Comparison of ENCODE assay signal across 15 cellular contexts in genomic region chr5:67292201-67292940, GRCh38.
"Had no signal": no experiment of that assay in that cellular context is flagged by ENCODE, and none has a peak within 500 bp of the region (broad histone marks: within the 10 kb centered on the region; RNA-seq: fewer than 3 reads in every experiment).

No MANE protein-coding gene starts in this region.

- H3K27ac ChIP-seq: cardiac muscle cell, SJCRH30, spleen, vagina had no signal

- H3K4me3 ChIP-seq: cardiac muscle cell, coronary artery, right atrium auricular region, SJCRH30, spleen, vagina had no signal

- H3K4me1 ChIP-seq: SJCRH30 had no signal

- H3K9me3 ChIP-seq: right atrium auricular region, SJCRH30, spleen, vagina had no signal

- H3K27ac Mint-ChIP-seq: activated CD4-positive, alpha-beta memory T cell treated with anti-CD3 and anti-CD28 coated beads, Interleukin-2, amount 10 ng/mL, durations not matched to agents 7 days and 5 days; activated naive CD8-positive, alpha-beta T cell treated with anti-CD3 and anti-CD28 coated beads, Interleukin-2, amount 10 ng/mL, durations not matched to agents 7 days and 5 days; memory B cell; nephron progenitor cell; stimulated activated memory B cell treated with anti-CD40 and anti-IgM and Interleukin-4, amounts not matched to agents 10 μg/mL and 1 μg/mL and 100 μg/mL, for 72 hours had no signal

- H3K4me1 Mint-ChIP-seq: activated CD4-positive, alpha-beta memory T cell treated with anti-CD3 and anti-CD28 coated beads, Interleukin-2, amount 10 ng/mL, durations not matched to agents 7 days and 5 days; activated naive CD8-positive, alpha-beta T cell treated with anti-CD3 and anti-CD28 coated beads, Interleukin-2, amount 10 ng/mL, durations not matched to agents 7 days and 5 days had no signal

- H3K9me3 Mint-ChIP-seq: memory B cell; nephron progenitor cell; stimulated activated memory B cell treated with anti-CD40 and anti-IgM and Interleukin-4, amounts not matched to agents 10 μg/mL and 1 μg/mL and 100 μg/mL, for 72 hours had no signal

- H3K36me3 Mint-ChIP-seq: activated naive CD8-positive, alpha-beta T cell treated with anti-CD3 and anti-CD28 coated beads, Interleukin-2, amount 10 ng/mL, durations not matched to agents 7 days and 5 days; memory B cell; stimulated activated memory B cell treated with anti-CD40 and anti-IgM and Interleukin-4, amounts not matched to agents 10 μg/mL and 1 μg/mL and 100 μg/mL, for 72 hours had no signal

- ATAC-seq: left colon; stimulated activated memory B cell treated with anti-CD40 and anti-IgM and Interleukin-4, amounts not matched to agents 10 μg/mL and 1 μg/mL and 100 μg/mL, for 72 hours had no signal

- H3K27me3 Mint-ChIP-seq: activated CD4-positive, alpha-beta memory T cell treated with anti-CD3 and anti-CD28 coated beads, Interleukin-2, amount 10 ng/mL, durations not matched to agents 7 days and 5 days had no signal

- H3K27me3 ChIP-seq: cardiac muscle cell, right atrium auricular region, SJCRH30, spleen, vagina had no signal

- H3K4me3 Mint-ChIP-seq: activated CD4-positive, alpha-beta memory T cell treated with anti-CD3 and anti-CD28 coated beads, Interleukin-2, amount 10 ng/mL, durations not matched to agents 7 days and 5 days; activated naive CD8-positive, alpha-beta T cell treated with anti-CD3 and anti-CD28 coated beads, Interleukin-2, amount 10 ng/mL, durations not matched to agents 7 days and 5 days; memory B cell; nephron progenitor cell; stimulated activated memory B cell treated with anti-CD40 and anti-IgM and Interleukin-4, amounts not matched to agents 10 μg/mL and 1 μg/mL and 100 μg/mL, for 72 hours had no signal

- H3K36me3 ChIP-seq: cardiac muscle cell, right atrium auricular region, SJCRH30, spleen, vagina had no signal

- DNase-seq: activated CD4-positive, alpha-beta memory T cell treated with anti-CD3 and anti-CD28 coated beads, Interleukin-2, amount 10 ng/mL, durations not matched to agents 7 days and 5 days; activated CD8-positive, alpha-beta memory T cell treated with anti-CD3 and anti-CD28 coated beads, Interleukin-2, amount 50 U/mL, for 4 hours; activated naive CD8-positive, alpha-beta T cell treated with anti-CD3 and anti-CD28 coated beads, Interleukin-2, amount 10 ng/mL, durations not matched to agents 7 days and 5 days; effector memory CD4-positive, alpha-beta T cell; left colon; nephron progenitor cell; SJCRH30; spleen; stimulated activated CD4-positive, alpha-beta T cell treated with anti-CD3 and anti-CD28 coated beads, Interleukin-1b, Interleukin-23, amount 100 ng/mL, for 48 hours had no signal
